ENCODE assay signal across 14 cellular contexts in genomic region chr5:126805108-126805507, GRCh38. TPM values are rescaled to one million over a fixed set of nuclear protein-coding genes. Genes with fewer than 3 reads are reported as not detected.
DNase-seq lines count a peak whose midpoint lies in the region; ATAC-seq and TF ChIP-seq lines count a peak whose summit lies in the region.
"Had no signal": no experiment of that assay in that cellular context is flagged by ENCODE, and none has a peak within 500 bp of the region (broad histone marks: within the 10 kb centered on the region; RNA-seq: fewer than 3 reads in every experiment).

No MANE protein-coding gene starts in this region.

- H3K27me3 Mint-ChIP-seq in T-helper 1 cell treated with Interleukin-12 subunit alpha and Interleukin-12 subunit beta and Interleukin-4 antibody, amounts not matched to agents 30 μg/mL and 1 μg/mL, for 36 hours (ENCODE audit: low read depth), result no peaks in the 10 kb centered on the region
- H3K27me3 Mint-ChIP-seq in osteocyte (ENCODE audit: unreplicated experiment), result no peaks in the 10 kb centered on the region

- peaks cover 33% of the 10 kb centered on the region for H3K4me1 Mint-ChIP-seq in T-helper 1 cell treated with Interleukin-12 subunit alpha and Interleukin-12 subunit beta and Interleukin-4 antibody, amounts not matched to agents 30 μg/mL and 1 μg/mL, for 36 hours (ENCODE audit: low read depth)
- peaks cover 27% of the 10 kb centered on the region for H3K4me1 Mint-ChIP-seq in osteocyte (ENCODE audit: unreplicated experiment)
- H3K4me1 Mint-ChIP-seq: nephron had no signal

- no peaks in the 10 kb centered on the region for H3K9me3 Mint-ChIP-seq in T-helper 1 cell treated with Interleukin-12 subunit alpha and Interleukin-12 subunit beta and Interleukin-4 antibody, amounts not matched to agents 30 μg/mL and 1 μg/mL, for 36 hours
- H3K9me3 Mint-ChIP-seq in osteocyte (ENCODE audit: unreplicated experiment), result no peaks in the 10 kb centered on the region
- H3K9me3 Mint-ChIP-seq: nephron had no signal

- H3K4me3 ChIP-seq in cardiac fibroblast (replicated peaks in 1 of 2; ENCODE audit: low read depth in 2 of 2, low read length in 2 of 2), result no peak overlapping the region

- H3K27ac Mint-ChIP-seq in T-helper 1 cell treated with Interleukin-12 subunit alpha and Interleukin-12 subunit beta and Interleukin-4 antibody, amounts not matched to agents 30 μg/mL and 1 μg/mL, for 36 hours, result peak overlapping the region; percentile 57
- H3K27ac Mint-ChIP-seq in osteocyte (ENCODE audit: unreplicated experiment), result peak overlapping the region; percentile 70
- H3K27ac Mint-ChIP-seq: nephron had no signal

- H3K36me3 Mint-ChIP-seq in T-helper 1 cell treated with Interleukin-12 subunit alpha and Interleukin-12 subunit beta and Interleukin-4 antibody, amounts not matched to agents 30 μg/mL and 1 μg/mL, for 36 hours (ENCODE audit: low read depth), result peaks cover 31% of the 10 kb centered on the region
- no peaks in the 10 kb centered on the region for H3K36me3 Mint-ChIP-seq in osteocyte (ENCODE audit: unreplicated experiment)

- ATAC-seq in HG03135 (IDR thresholded peaks at IDR 0.05; ENCODE audit: unreplicated experiment) (no peak), HG02678 (IDR thresholded peaks at IDR 0.05; ENCODE audit: unreplicated experiment) (no peak)

- TF ChIP-seq CTCF in cardiac fibroblast (IDR thresholded peaks at IDR 0.05; ENCODE audit: low read depth, low read length) (no peak), osteocyte (IDR thresholded peaks at IDR 0.05) (no peak)

- DNase-seq in T-helper 1 cell, result no peak
- peak; percentile 54 for DNase-seq in LHCN-M2 (ENCODE audit: low read depth)
- peak; percentile 55 to 67 for DNase-seq in cardiac fibroblast (ENCODE audit: low read depth in 2 of 2)
- no peak for DNase-seq in osteocyte (ENCODE audit: extremely low spot score, unreplicated experiment)
- no peak for DNase-seq in cerebellar cortex (ENCODE audit: low spot score)
- DNase-seq: activated gamma-delta T cell, glutamatergic neuron, NCI-H187, NCI-H774, trophoblast cell had no signal

- H3K4me3 Mint-ChIP-seq in T-helper 1 cell treated with Interleukin-12 subunit alpha and Interleukin-12 subunit beta and Interleukin-4 antibody, amounts not matched to agents 30 μg/mL and 1 μg/mL, for 36 hours, result no peak overlapping the region
- H3K4me3 Mint-ChIP-seq in osteocyte (ENCODE audit: unreplicated experiment), result no peak overlapping the region
- H3K4me3 Mint-ChIP-seq: nephron had no signal

RNA-seq across cellular contexts. Expression of gene LMNB1, which starts 28.2 kb away (rescaled TPM):
- total RNA-seq in LHCN-M2 (2014; rRNA removed), result 121 and 142 TPM in 2 replicates
- polyA plus RNA-seq in LHCN-M2 (2012), result 39.7 TPM
- total RNA-seq in osteocyte, result 20.6 and 22.3 TPM in 2 replicates

Comparison
In these comparisons a context has a peak if more than half of its experiments do, and no peak if none do; other contexts are left out.
1. DNase-seq: peak in LHCN-M2 (single experiment) and cardiac fibroblast (2 of 2); none in T-helper 1 cell (0 of 5), osteocyte (single experiment) and cerebellar cortex (single experiment).